18 cellular contexts compared by ENCODE assay signal in the genomic region with DNA sequence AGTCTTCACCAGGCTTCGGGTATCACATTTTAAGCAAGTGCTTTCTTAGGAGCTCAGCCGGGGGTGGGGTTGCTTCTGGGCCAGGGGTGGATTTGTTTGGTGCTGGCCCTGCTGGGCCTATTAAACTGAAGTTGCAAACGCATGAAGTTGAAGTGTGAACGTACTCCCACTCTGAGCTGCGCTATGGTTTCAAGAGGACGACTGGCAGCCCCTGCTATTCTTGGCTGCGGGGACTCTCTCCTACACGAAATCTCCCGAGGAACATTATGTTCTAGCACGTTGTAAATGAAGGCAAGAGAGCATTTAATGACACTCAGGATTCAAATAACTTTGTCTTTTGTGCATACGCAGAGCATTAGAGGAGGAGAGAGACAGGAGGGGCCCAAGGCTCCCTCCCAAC.
DNase-seq lines count a peak whose midpoint lies in the region; ATAC-seq and TF ChIP-seq lines count a peak whose summit lies in the region.
"Had no signal": no experiment of that assay in that cellular context is flagged by ENCODE, and none has a peak within 500 bp of the region (broad histone marks: within the 10 kb centered on the region; RNA-seq: fewer than 3 reads in every experiment).

No MANE protein-coding gene starts in this region.

- H2AFZ ChIP-seq in neural progenitor cell (replicated peaks) (peak overlapping the region; percentile 17), SK-N-SH (ENCODE audit: low read depth) (no peak overlapping the region)

- H3K4me1 ChIP-seq in neural progenitor cell (peaks cover 10% of the 10 kb centered on the region), SK-N-SH (ENCODE audit: control insufficient read depth in 1 of 2, insufficient read depth in 2 of 2, low read depth in 1 of 2, low read length in 1 of 2) (no peaks in the 10 kb centered on the region; a peak in 1 of 4 replicates)
- H3K4me1 ChIP-seq: HAP-1 had no signal

- no peak overlapping the region for H3K27ac ChIP-seq in neural progenitor cell
- no peak overlapping the region for H3K27ac ChIP-seq in SK-N-SH (ENCODE audit: low read depth in 2 of 2, low read length in 1 of 2)

- H3K9me3 ChIP-seq in neural progenitor cell (ENCODE audit: low read depth) (no peaks in the 10 kb centered on the region), SK-N-SH (no peaks in the 10 kb centered on the region)
- H3K9me3 ChIP-seq: HAP-1, MG63 had no signal

- CTCF ChIA-PET in WTC11 (lab: Charles Lee): no interaction called here
- CTCF ChIA-PET in SK-N-SH (lab: Yijun Ruan, JAX): interaction anchor here (1.2 kb wide), 1 partner anchor 9 kb away, joined by 3 read pairs; no protein-coding TSS in a partner anchor

- no peak for TF ChIP-seq EP300 in SK-N-SH (IDR thresholded peaks at IDR 0.05; ENCODE audit: borderline replicate concordance in 1 of 2, low read depth in 1 of 2, low read length in 1 of 2)

- peaks cover 22% of the 10 kb centered on the region for H3K4me1 Mint-ChIP-seq in WTC11
- peaks cover 13% of the 10 kb centered on the region for H3K4me1 Mint-ChIP-seq in neural progenitor cell
- peaks cover 3% of the 10 kb centered on the region for H3K4me1 Mint-ChIP-seq in mesothelial cell of epicardium

- H3K9ac ChIP-seq in neural progenitor cell (no peak overlapping the region), SK-N-SH (no peak overlapping the region)

- H4K20me1 ChIP-seq in neural progenitor cell (ENCODE audit: low read depth) (no peaks in the 10 kb centered on the region), SK-N-SH (ENCODE audit: insufficient read depth) (no peaks in the 10 kb centered on the region)

- no peaks in the 10 kb centered on the region for H3K9me2 ChIP-seq in SK-N-SH

- no peaks in the 10 kb centered on the region for H3K9me3 Mint-ChIP-seq in WTC11
- H3K9me3 Mint-ChIP-seq in neural progenitor cell: no peaks in the 10 kb centered on the region
- no peaks in the 10 kb centered on the region for H3K9me3 Mint-ChIP-seq in mesothelial cell of epicardium

- H3K36me3 ChIP-seq in neural progenitor cell: no peaks in the 10 kb centered on the region
- H3K36me3 ChIP-seq in SK-N-SH (replicated peaks in 1 of 2; ENCODE audit: control insufficient read depth in 1 of 2, insufficient read depth in 2 of 2, low read length in 1 of 2): no peaks in the 10 kb centered on the region
- H3K36me3 ChIP-seq: HAP-1, MG63 had no signal

- POLR2A ChIA-PET in WTC11 (lab: Charles Lee) (no interaction called here), SK-N-SH (lab: Yijun Ruan, JAX) (no interaction called here)

- ATAC-seq in WTC11 (peak; percentile 32), HG03097 (IDR thresholded peaks at IDR 0.05; ENCODE audit: low FRiP score, unreplicated experiment) (no peak)
- ATAC-seq: GM12878 had no signal

- TF ChIP-seq RAD21 in SK-N-SH (IDR thresholded peaks at IDR 0.05; ENCODE audit: low read length): no peak

- TF ChIP-seq CTCF in WTC11 (IDR thresholded peaks at IDR 0.05): no peak
- TF ChIP-seq CTCF in neural progenitor cell (IDR thresholded peaks at IDR 0.05): no peak
- TF ChIP-seq CTCF in mesothelial cell of epicardium (IDR thresholded peaks at IDR 0.05; ENCODE audit: unreplicated experiment): no peak
- no peak for TF ChIP-seq CTCF in SK-N-SH (IDR thresholded peaks at IDR 0.05)

- DNase-seq in WTC11 (ENCODE audit: low spot score): peak; percentile 13
- peak; percentile 15 to 87 (median 61) for DNase-seq in head of caudate nucleus
- no peak for DNase-seq in neural progenitor cell (ENCODE audit: low spot score)
- DNase-seq in superior temporal gyrus (ENCODE audit: extremely low spot score): peak; percentile 48
- no peak for DNase-seq in mesothelial cell of epicardium (ENCODE audit: low spot score in 2 of 2, unreplicated experiment in 2 of 2)
- no peak for DNase-seq in SK-N-SH
- DNase-seq: AML-193, Calu3, DMS79, MG63, NCI-H1417, NCI-H2029, NCI-H2227 treated with DMSO at 0.1 percent for 48 hours, NCI-H524 treated with DMSO at 0.1 percent for 48 hours, RPMI8226 had no signal

- H3K4me3 ChIP-seq in neural progenitor cell (no peak overlapping the region), SK-N-SH (ENCODE audit: low read depth in 2 of 2, low read length in 1 of 2) (no peak overlapping the region)
- H3K4me3 ChIP-seq: GM12878, HAP-1, MG63 had no signal

- H3K36me3 Mint-ChIP-seq in WTC11: no peaks in the 10 kb centered on the region
- no peaks in the 10 kb centered on the region for H3K36me3 Mint-ChIP-seq in neural progenitor cell
- H3K36me3 Mint-ChIP-seq in mesothelial cell of epicardium: no peaks in the 10 kb centered on the region

- no peaks in the 10 kb centered on the region for H3K27me3 ChIP-seq in neural progenitor cell
- H3K27me3 ChIP-seq in SK-N-SH (ENCODE audit: insufficient read depth): no peaks in the 10 kb centered on the region
- H3K27me3 ChIP-seq: MG63 had no signal

- H3K4me3 Mint-ChIP-seq in WTC11: no peak overlapping the region
- H3K4me3 Mint-ChIP-seq in neural progenitor cell: no peak overlapping the region
- H3K4me3 Mint-ChIP-seq in mesothelial cell of epicardium: no peak overlapping the region

- H3K79me2 ChIP-seq in neural progenitor cell (ENCODE audit: low read depth): no peaks in the 10 kb centered on the region
- no peaks in the 10 kb centered on the region for H3K79me2 ChIP-seq in SK-N-SH (ENCODE audit: insufficient read depth)

- H3F3A ChIP-seq in neural progenitor cell (ENCODE audit: low read depth) (no peaks in the 10 kb centered on the region), SK-N-SH (replicated peaks; ENCODE audit: insufficient read depth) (no peaks in the 10 kb centered on the region)

- WGBS in SK-N-SH (ENCODE audit: low lambda C conversion rate): 77% methylated on average over 11 of the region's 11 CpGs

- H3K27me3 Mint-ChIP-seq in WTC11 (ENCODE audit: low read depth) (no peaks in the 10 kb centered on the region; the same call in 1 of the 2 replicates), neural progenitor cell (ENCODE audit: insufficient read depth, low read depth) (peaks cover 3% of the 10 kb centered on the region), mesothelial cell of epicardium (ENCODE audit: low read depth) (peaks cover 4% of the 10 kb centered on the region)

- intact Hi-C loops in head of caudate nucleus (cut with DNase I): no loop called here

- H3K4me2 ChIP-seq in neural progenitor cell: no peak overlapping the region
- no peak overlapping the region for H3K4me2 ChIP-seq in SK-N-SH

- H3K27ac Mint-ChIP-seq in WTC11 (no peak overlapping the region), neural progenitor cell (no peak overlapping the region), mesothelial cell of epicardium (no peak overlapping the region)

TF ChIP-seq in WTC11, 78 proteins besides CTCF, POLR2A, EP300 and RAD21 (continues in another document):
- TF ChIP-seq, protein P1, sequence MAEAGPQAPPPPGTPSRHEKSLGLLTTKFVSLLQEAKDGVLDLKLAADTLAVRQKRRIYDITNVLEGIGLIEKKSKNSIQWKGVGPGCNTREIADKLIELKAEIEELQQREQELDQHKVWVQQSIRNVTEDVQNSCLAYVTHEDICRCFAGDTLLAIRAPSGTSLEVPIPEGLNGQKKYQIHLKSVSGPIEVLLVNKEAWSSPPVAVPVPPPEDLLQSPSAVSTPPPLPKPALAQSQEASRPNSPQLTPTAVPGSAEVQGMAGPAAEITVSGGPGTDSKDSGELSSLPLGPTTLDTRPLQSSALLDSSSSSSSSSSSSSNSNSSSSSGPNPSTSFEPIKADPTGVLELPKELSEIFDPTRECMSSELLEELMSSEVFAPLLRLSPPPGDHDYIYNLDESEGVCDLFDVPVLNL (CRISPR knock-in tag; IDR thresholded peaks at IDR 0.05; ENCODE audit: borderline replicate concordance, low read depth): no peak
- TF ChIP-seq, protein P2, sequence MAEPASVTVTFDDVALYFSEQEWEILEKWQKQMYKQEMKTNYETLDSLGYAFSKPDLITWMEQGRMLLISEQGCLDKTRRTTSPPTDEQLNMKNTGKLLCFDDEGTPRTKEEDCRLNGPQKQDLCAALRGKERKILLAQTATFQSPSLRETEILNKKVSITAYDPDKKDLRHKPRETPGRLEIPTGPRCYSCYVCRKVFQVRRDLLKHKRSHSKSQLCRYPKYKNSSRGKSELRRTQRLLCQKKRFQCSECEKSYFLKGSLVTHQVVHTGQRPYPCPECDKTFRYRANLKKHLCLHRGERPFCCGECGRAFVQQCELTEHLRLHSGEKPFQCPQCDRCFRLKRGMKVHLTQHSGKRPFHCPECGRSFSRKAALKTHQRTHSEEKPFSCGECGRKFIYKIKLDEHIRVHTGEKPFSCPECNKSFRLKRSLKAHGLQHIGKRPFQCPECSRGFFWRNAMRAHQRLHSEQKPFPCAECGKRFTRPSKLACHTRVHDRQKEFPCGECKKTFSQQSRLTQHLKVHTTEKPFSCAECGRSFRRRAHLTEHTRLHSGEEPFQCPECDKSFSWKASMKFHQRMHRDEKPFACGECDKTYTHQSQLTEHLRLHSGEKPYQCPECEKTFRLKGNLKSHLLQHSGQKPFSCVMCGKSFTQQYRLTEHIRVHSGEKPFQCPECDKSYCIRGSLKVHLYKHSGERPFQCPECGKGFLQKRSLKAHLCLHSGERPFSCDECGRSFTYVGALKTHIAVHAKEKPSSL (CRISPR knock-in tag; conservative IDR thresholded peaks at IDR 0.05): no peak

TF ChIP-seq in SK-N-SH, 30 proteins besides CTCF, POLR2A, EP300 and RAD21:
- TF ChIP-seq FOXM1 (IDR thresholded peaks at IDR 0.05; ENCODE audit: low read depth) (no peak), GATA2 (CRISPR knock-in tag; IDR thresholded peaks at IDR 0.05) (no peak), MEF2A (IDR thresholded peaks at IDR 0.05; ENCODE audit: borderline replicate concordance, low read depth) (no peak), TCF12 (IDR thresholded peaks at IDR 0.05) (no peak), NRF1 (IDR thresholded peaks at IDR 0.05; ENCODE audit: low read depth, low read length) (no peak), RFX5 (IDR thresholded peaks at IDR 0.05; ENCODE audit: low read length) (no peak), ELF1 (IDR thresholded peaks at IDR 0.05) (no peak), GABPA (IDR thresholded peaks at IDR 0.05; ENCODE audit: low read depth) (no peak)
- TF ChIP-seq, protein P3, sequence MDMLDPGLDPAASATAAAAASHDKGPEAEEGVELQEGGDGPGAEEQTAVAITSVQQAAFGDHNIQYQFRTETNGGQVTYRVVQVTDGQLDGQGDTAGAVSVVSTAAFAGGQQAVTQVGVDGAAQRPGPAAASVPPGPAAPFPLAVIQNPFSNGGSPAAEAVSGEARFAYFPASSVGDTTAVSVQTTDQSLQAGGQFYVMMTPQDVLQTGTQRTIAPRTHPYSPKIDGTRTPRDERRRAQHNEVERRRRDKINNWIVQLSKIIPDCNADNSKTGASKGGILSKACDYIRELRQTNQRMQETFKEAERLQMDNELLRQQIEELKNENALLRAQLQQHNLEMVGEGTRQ (IDR thresholded peaks at IDR 0.05; ENCODE audit: borderline replicate concordance, low read depth, low read length): no peak

Comparison
In these comparisons a context has a peak if more than half of its experiments do, and no peak if none do; other contexts are left out.
1. DNase-seq: peak in WTC11 (single experiment), head of caudate nucleus (42 of 42) and superior temporal gyrus (single experiment); none in neural progenitor cell (single experiment), mesothelial cell of epicardium (0 of 2) and SK-N-SH (single experiment).